Comparison of ENCODE assay signal across 22 cellular contexts in genomic region chr7:585873-586272, GRCh38.
DNase-seq lines count a peak whose midpoint lies in the region; ATAC-seq and TF ChIP-seq lines count a peak whose summit lies in the region.
"Had no signal": no experiment of that assay in that cellular context is flagged by ENCODE, and none has a peak within 500 bp of the region (broad histone marks: within the 10 kb centered on the region; RNA-seq: fewer than 3 reads in every experiment).

No MANE protein-coding gene starts in this region.

- CTCF ChIA-PET in activated CD4-positive, alpha-beta memory T cell treated with anti-CD3 and anti-CD28 coated beads for 36 hours (lab: Charles Lee), result interaction anchor here (1.2 to 1.7 kb wide), 3 partner anchors 19 to 264 kb away, joined by 3 to 4 read pairs (median 3); no protein-coding TSS in a partner anchor

- H3K4me1 Mint-ChIP-seq in T-helper 1 cell treated with Interleukin-12 subunit alpha and Interleukin-12 subunit beta and Interleukin-4 antibody, amounts not matched to agents 30 μg/mL and 1 μg/mL, for 36 hours (ENCODE audit: low read depth), result peaks cover 31% of the 10 kb centered on the region
- H3K4me1 Mint-ChIP-seq in activated CD4-positive, alpha-beta memory T cell treated with anti-CD3 and anti-CD28 coated beads for 36 hours (ENCODE audit: low read depth), result peaks cover 38% of the 10 kb centered on the region

- in situ Hi-C loops in gastrocnemius medialis (cut with MboI; ENCODE audit: low sequenced_read_pairs in 4 of 4), result no loop called here

- H3K27me3 Mint-ChIP-seq in T-helper 1 cell treated with Interleukin-12 subunit alpha and Interleukin-12 subunit beta and Interleukin-4 antibody, amounts not matched to agents 30 μg/mL and 1 μg/mL, for 36 hours (ENCODE audit: low read depth), result no peaks in the 10 kb centered on the region
- no peaks in the 10 kb centered on the region for H3K27me3 Mint-ChIP-seq in activated CD4-positive, alpha-beta memory T cell treated with anti-CD3 and anti-CD28 coated beads for 36 hours
- H3K27me3 Mint-ChIP-seq: natural killer cell treated with Interleukin-12 subunit alpha and Interleukin-12 subunit beta and Interleukin-15 and Interleukin-18, amount 100 ng/mL, for 72 hours; progenitor cell of endocrine pancreas had no signal

- TF ChIP-seq CTCF in lower lobe of right lung (IDR thresholded peaks at IDR 0.05) (no peak), gastrocnemius medialis (IDR thresholded peaks at IDR 0.05 in 4 of 5, conservative IDR thresholded peaks at IDR 0.05 in 1 of 5) (no peak)

- DNase-seq in T-helper 1 cell (no peak), lower lobe of right lung (peak; percentile 14), NCI-H2171 (lab: John Stamatoyannopoulos, UW) (no peak), gastrocnemius medialis (no peak)
- no peak for DNase-seq in activated CD4-positive, alpha-beta memory T cell treated with anti-CD3 and anti-CD28 coated beads for 36 hours
- DNase-seq: dermis blood vessel endothelial cell; DMS79; heart right ventricle; mammary epithelial cell; MG63; NCI-H187; NCI-H510A treated with DMSO at 0.1 percent for 48 hours; stimulated activated naive CD4-positive, alpha-beta T cell; T1000; upper lobe of right lung had no signal

- no peaks in the 10 kb centered on the region for H3K27me3 ChIP-seq in lower lobe of right lung (ENCODE audit: low read depth)
- H3K27me3 ChIP-seq in gastrocnemius medialis, result no peaks in the 10 kb centered on the region
- H3K27me3 ChIP-seq: brain microvascular endothelial cell, heart right ventricle, MG63, upper lobe of right lung had no signal

- H3K4me3 Mint-ChIP-seq in T-helper 1 cell treated with Interleukin-12 subunit alpha and Interleukin-12 subunit beta and Interleukin-4 antibody, amounts not matched to agents 30 μg/mL and 1 μg/mL, for 36 hours, result peak overlapping the region; percentile 34
- H3K4me3 Mint-ChIP-seq in activated CD4-positive, alpha-beta memory T cell treated with anti-CD3 and anti-CD28 coated beads for 36 hours, result no peak overlapping the region

- H3K9me3 ChIP-seq in lower lobe of right lung (no peaks in the 10 kb centered on the region), gastrocnemius medialis (no peaks in the 10 kb centered on the region)
- H3K9me3 ChIP-seq: MG63, upper lobe of right lung had no signal

- ATAC-seq in GM19025 (IDR thresholded peaks at IDR 0.05; ENCODE audit: low read depth, unreplicated experiment) (peak; percentile 12), lower lobe of right lung (no peak), GM18505 (IDR thresholded peaks at IDR 0.05; ENCODE audit: unreplicated experiment) (no peak), gastrocnemius medialis (no peak)
- ATAC-seq: upper lobe of right lung had no signal

- POLR2A ChIA-PET in activated CD4-positive, alpha-beta memory T cell treated with anti-CD3 and anti-CD28 coated beads for 36 hours (lab: Charles Lee), result interaction anchor here (1.0 to 3.7 kb wide), 2 partner anchors 11 to 17 kb away, joined by 3 to 69 read pairs; no protein-coding TSS in a partner anchor

- peak overlapping the region; percentile 94 for H3K27ac Mint-ChIP-seq in T-helper 1 cell treated with Interleukin-12 subunit alpha and Interleukin-12 subunit beta and Interleukin-4 antibody, amounts not matched to agents 30 μg/mL and 1 μg/mL, for 36 hours
- peak overlapping the region; percentile 93 for H3K27ac Mint-ChIP-seq in activated CD4-positive, alpha-beta memory T cell treated with anti-CD3 and anti-CD28 coated beads for 36 hours

- H3K4me1 ChIP-seq in lower lobe of right lung, result peaks cover 4% of the 10 kb centered on the region
- H3K4me1 ChIP-seq in gastrocnemius medialis, result peaks cover 3 to 8% of the 10 kb centered on the region in 2 donors
- H3K4me1 ChIP-seq: upper lobe of right lung had no signal

- H3K27ac ChIP-seq in lower lobe of right lung (no peak overlapping the region), gastrocnemius medialis (no peak overlapping the region)
- H3K27ac ChIP-seq: 22Rv1, brain microvascular endothelial cell, upper lobe of right lung had no signal

- H3K36me3 Mint-ChIP-seq in T-helper 1 cell treated with Interleukin-12 subunit alpha and Interleukin-12 subunit beta and Interleukin-4 antibody, amounts not matched to agents 30 μg/mL and 1 μg/mL, for 36 hours (ENCODE audit: low read depth), result peaks cover 35% of the 10 kb centered on the region
- H3K36me3 Mint-ChIP-seq in activated CD4-positive, alpha-beta memory T cell treated with anti-CD3 and anti-CD28 coated beads for 36 hours, result peaks cover 47% of the 10 kb centered on the region

- H3K9me3 Mint-ChIP-seq in T-helper 1 cell treated with Interleukin-12 subunit alpha and Interleukin-12 subunit beta and Interleukin-4 antibody, amounts not matched to agents 30 μg/mL and 1 μg/mL, for 36 hours, result peaks cover 24% of the 10 kb centered on the region
- H3K9me3 Mint-ChIP-seq in activated CD4-positive, alpha-beta memory T cell treated with anti-CD3 and anti-CD28 coated beads for 36 hours, result peaks cover 19% of the 10 kb centered on the region

- TF ChIP-seq POLR2A in GM18505 (IDR thresholded peaks at IDR 0.05; ENCODE audit: borderline replicate concordance, extremely low read depth, insufficient read depth, insufficient read length) (no peak), gastrocnemius medialis (IDR thresholded peaks at IDR 0.05) (no peak)

- H3K4me3 ChIP-seq in lower lobe of right lung (no peak overlapping the region), gastrocnemius medialis (no peak overlapping the region)
- H3K4me3 ChIP-seq: heart right ventricle, MG63, upper lobe of right lung had no signal

- intact Hi-C loops in activated CD4-positive, alpha-beta memory T cell treated with anti-CD3 and anti-CD28 coated beads for 36 hours (cut with micrococcal nuclease), result no loop called here
- intact Hi-C loops in lower lobe of right lung (cut with DNase I) (no loop called here), gastrocnemius medialis (cut with DNase I; ENCODE audit: low total_unique reads) (no loop called here)

- H3K36me3 ChIP-seq in lower lobe of right lung (no peaks in the 10 kb centered on the region), gastrocnemius medialis (no peaks in the 10 kb centered on the region)
- H3K36me3 ChIP-seq: brain microvascular endothelial cell, MG63, upper lobe of right lung had no signal
